Comparison of ENCODE assay signal across 16 cellular contexts in the genomic region with DNA sequence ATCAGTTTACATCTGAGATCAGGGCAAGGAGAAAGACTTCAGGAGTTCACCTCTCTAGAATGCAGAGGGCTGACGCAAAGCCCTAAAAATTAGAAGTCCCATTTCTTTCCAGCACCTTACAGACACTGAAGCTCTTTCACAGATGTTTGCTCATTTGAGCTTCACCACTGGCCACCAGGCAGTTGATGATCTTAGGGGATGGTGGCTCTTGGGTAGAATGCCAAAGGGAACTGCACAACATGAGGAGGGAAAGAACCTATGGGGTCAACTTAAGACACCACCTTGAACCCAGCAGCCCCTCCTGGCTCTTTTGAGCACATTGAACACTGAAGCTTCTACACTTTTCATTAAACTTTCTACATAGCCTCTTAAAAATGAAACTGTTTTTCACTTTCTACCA.
DNase-seq lines count a peak whose midpoint lies in the region; ATAC-seq and TF ChIP-seq lines count a peak whose summit lies in the region.
"Had no signal": no experiment of that assay in that cellular context is flagged by ENCODE, and none has a peak within 500 bp of the region (broad histone marks: within the 10 kb centered on the region; RNA-seq: fewer than 3 reads in every experiment).

No MANE protein-coding gene starts in this region.

- no peaks in the 10 kb centered on the region for H3K36me3 Mint-ChIP-seq in GM23338 (ENCODE audit: low read depth)
- H3K36me3 Mint-ChIP-seq in stimulated activated naive B cell treated with anti-CD40 and anti-IgM and Interleukin-4, amounts not matched to agents 10 μg/mL and 1 μg/mL and 100 μg/mL, for 72 hours, result no peaks in the 10 kb centered on the region
- H3K36me3 Mint-ChIP-seq: CD4-positive, CD25-positive, alpha-beta regulatory T cell; CD8-positive, alpha-beta T cell had no signal

- no peaks in the 10 kb centered on the region for H3K9me3 ChIP-seq in esophagus muscularis mucosa
- H3K9me3 ChIP-seq: BLaER1, Caco-2 had no signal

- no peak overlapping the region for H3K27ac Mint-ChIP-seq in GM23338
- no peak overlapping the region for H3K27ac Mint-ChIP-seq in stimulated activated naive B cell treated with anti-CD40 and anti-IgM and Interleukin-4, amounts not matched to agents 10 μg/mL and 1 μg/mL and 100 μg/mL, for 72 hours
- H3K27ac Mint-ChIP-seq: B cell; CD4-positive, CD25-positive, alpha-beta regulatory T cell; CD8-positive, alpha-beta T cell had no signal

- no peaks in the 10 kb centered on the region for H3K36me3 ChIP-seq in GM23338 (ENCODE audit: insufficient read depth)
- no peaks in the 10 kb centered on the region for H3K36me3 ChIP-seq in esophagus muscularis mucosa
- H3K36me3 ChIP-seq: BLaER1 had no signal

- H3K9me3 Mint-ChIP-seq in GM23338, result no peaks in the 10 kb centered on the region
- H3K9me3 Mint-ChIP-seq in stimulated activated naive B cell treated with anti-CD40 and anti-IgM and Interleukin-4, amounts not matched to agents 10 μg/mL and 1 μg/mL and 100 μg/mL, for 72 hours, result no peaks in the 10 kb centered on the region
- H3K9me3 Mint-ChIP-seq: CD8-positive, alpha-beta T cell; H9 had no signal

- H4K20me1 ChIP-seq in GM23338 (replicated peaks; ENCODE audit: insufficient read depth), result no peaks in the 10 kb centered on the region
- H4K20me1 ChIP-seq: BLaER1 had no signal

- H3K4me3 ChIP-seq in GM23338 (no peak overlapping the region), esophagus muscularis mucosa (no peak overlapping the region)
- H3K4me3 ChIP-seq: BLaER1 had no signal

- no peak for DNase-seq in GM23338 (ENCODE audit: low spot score)
- peak; percentile 1 for DNase-seq in OCI-M1 (lab: John Stamatoyannopoulos, UW)
- DNase-seq in esophagus muscularis mucosa (ENCODE audit: extremely low spot score), result peak; percentile 81
- DNase-seq in stimulated activated naive B cell treated with anti-CD40 and anti-IgM and Interleukin-4, amounts not matched to agents 10 μg/mL and 1 μg/mL and 100 μg/mL, for 72 hours, result no peak
- no peak for DNase-seq in foreskin keratinocyte
- DNase-seq: Caco-2; CD4-positive, CD25-positive, alpha-beta regulatory T cell; CD8-positive, alpha-beta T cell; DMS153; DND-41; H9 had no signal

- WGBS in esophagus muscularis mucosa, result 86% methylated on average over 1 of the region's 1 CpG

- H3K4me3 Mint-ChIP-seq in GM23338, result no peak overlapping the region
- no peak overlapping the region for H3K4me3 Mint-ChIP-seq in stimulated activated naive B cell treated with anti-CD40 and anti-IgM and Interleukin-4, amounts not matched to agents 10 μg/mL and 1 μg/mL and 100 μg/mL, for 72 hours
- H3K4me3 Mint-ChIP-seq: B cell; CD4-positive, CD25-positive, alpha-beta regulatory T cell; CD8-positive, alpha-beta T cell; H9 had no signal

- TF ChIP-seq EP300 in esophagus muscularis mucosa (IDR thresholded peaks at IDR 0.05), result no peak

- no peaks in the 10 kb centered on the region for H3K4me1 Mint-ChIP-seq in GM23338
- no peaks in the 10 kb centered on the region for H3K4me1 Mint-ChIP-seq in stimulated activated naive B cell treated with anti-CD40 and anti-IgM and Interleukin-4, amounts not matched to agents 10 μg/mL and 1 μg/mL and 100 μg/mL, for 72 hours
- H3K4me1 Mint-ChIP-seq: B cell; CD4-positive, CD25-positive, alpha-beta regulatory T cell had no signal

- TF ChIP-seq CTCF in GM23338 (conservative IDR thresholded peaks at IDR 0.05; ENCODE audit: low read depth in 2 of 2), result no peak
- no peak for TF ChIP-seq CTCF in esophagus muscularis mucosa (IDR thresholded peaks at IDR 0.05)
- TF ChIP-seq CTCF in foreskin keratinocyte (conservative IDR thresholded peaks at IDR 0.05), result no peak

- ATAC-seq in GM23338, result no peak
- no peak for ATAC-seq in stimulated activated naive B cell treated with anti-CD40 and anti-IgM and Interleukin-4, amounts not matched to agents 10 μg/mL and 1 μg/mL and 100 μg/mL, for 72 hours (replicated peaks)
- no peak for ATAC-seq in HG03280 (IDR thresholded peaks at IDR 0.05; ENCODE audit: unreplicated experiment)
- no peak for ATAC-seq in foreskin keratinocyte
- ATAC-seq: CD8-positive, alpha-beta T cell; HCT116 had no signal

- H3K4me2 ChIP-seq in GM23338, result no peak overlapping the region
- H3K4me2 ChIP-seq: BLaER1 had no signal

- H3K27ac ChIP-seq in GM23338 (ENCODE audit: low read depth), result no peak overlapping the region
- H3K27ac ChIP-seq in esophagus muscularis mucosa (replicated peaks in 1 of 4), result peak overlapping the region in 1 of 4 donors; percentile 54
- no peak overlapping the region for H3K27ac ChIP-seq in foreskin keratinocyte
- H3K27ac ChIP-seq: BLaER1, C4-2B had no signal

- H2AFZ ChIP-seq in GM23338, result peak overlapping the region; percentile 74; the same call in 1 of the 2 replicates

- no peaks in the 10 kb centered on the region for H3F3A ChIP-seq in GM23338 (replicated peaks; ENCODE audit: low read depth)

- no peaks in the 10 kb centered on the region for H3K27me3 ChIP-seq in GM23338 (ENCODE audit: insufficient read depth)
- no peaks in the 10 kb centered on the region for H3K27me3 ChIP-seq in esophagus muscularis mucosa
- H3K27me3 ChIP-seq in foreskin keratinocyte, result peaks cover 5% of the 10 kb centered on the region
- H3K27me3 ChIP-seq: BLaER1 had no signal

- no peaks in the 10 kb centered on the region for H3K27me3 Mint-ChIP-seq in GM23338 (ENCODE audit: insufficient read depth, low read depth, poor library complexity)
- no peaks in the 10 kb centered on the region for H3K27me3 Mint-ChIP-seq in stimulated activated naive B cell treated with anti-CD40 and anti-IgM and Interleukin-4, amounts not matched to agents 10 μg/mL and 1 μg/mL and 100 μg/mL, for 72 hours
- H3K27me3 Mint-ChIP-seq: B cell; CD4-positive, CD25-positive, alpha-beta regulatory T cell had no signal

- TF ChIP-seq POLR2A in esophagus muscularis mucosa (IDR thresholded peaks at IDR 0.05; ENCODE audit: low read depth), result no peak

- intact Hi-C loops in esophagus muscularis mucosa (cut with DNase I), result no loop called here

- H3K9me2 ChIP-seq in GM23338 (ENCODE audit: insufficient read depth), result peaks cover 4% of the 10 kb centered on the region; the same call in 1 of the 2 replicates

- H3K4me1 ChIP-seq in GM23338 (ENCODE audit: insufficient read depth) (no peaks in the 10 kb centered on the region), esophagus muscularis mucosa (peaks cover 19 to 46% (median 33%) of the 10 kb centered on the region in 4 donors), foreskin keratinocyte (no peaks in the 10 kb centered on the region)
- H3K4me1 ChIP-seq: BLaER1, Caco-2 had no signal

- H3K79me2 ChIP-seq in GM23338 (replicated peaks; ENCODE audit: insufficient read depth), result no peaks in the 10 kb centered on the region

TF ChIP-seq in GM23338, 12 proteins besides CTCF, POLR2A, EP300 and RAD21 (continues in another document):
- TF ChIP-seq, protein P1, sequence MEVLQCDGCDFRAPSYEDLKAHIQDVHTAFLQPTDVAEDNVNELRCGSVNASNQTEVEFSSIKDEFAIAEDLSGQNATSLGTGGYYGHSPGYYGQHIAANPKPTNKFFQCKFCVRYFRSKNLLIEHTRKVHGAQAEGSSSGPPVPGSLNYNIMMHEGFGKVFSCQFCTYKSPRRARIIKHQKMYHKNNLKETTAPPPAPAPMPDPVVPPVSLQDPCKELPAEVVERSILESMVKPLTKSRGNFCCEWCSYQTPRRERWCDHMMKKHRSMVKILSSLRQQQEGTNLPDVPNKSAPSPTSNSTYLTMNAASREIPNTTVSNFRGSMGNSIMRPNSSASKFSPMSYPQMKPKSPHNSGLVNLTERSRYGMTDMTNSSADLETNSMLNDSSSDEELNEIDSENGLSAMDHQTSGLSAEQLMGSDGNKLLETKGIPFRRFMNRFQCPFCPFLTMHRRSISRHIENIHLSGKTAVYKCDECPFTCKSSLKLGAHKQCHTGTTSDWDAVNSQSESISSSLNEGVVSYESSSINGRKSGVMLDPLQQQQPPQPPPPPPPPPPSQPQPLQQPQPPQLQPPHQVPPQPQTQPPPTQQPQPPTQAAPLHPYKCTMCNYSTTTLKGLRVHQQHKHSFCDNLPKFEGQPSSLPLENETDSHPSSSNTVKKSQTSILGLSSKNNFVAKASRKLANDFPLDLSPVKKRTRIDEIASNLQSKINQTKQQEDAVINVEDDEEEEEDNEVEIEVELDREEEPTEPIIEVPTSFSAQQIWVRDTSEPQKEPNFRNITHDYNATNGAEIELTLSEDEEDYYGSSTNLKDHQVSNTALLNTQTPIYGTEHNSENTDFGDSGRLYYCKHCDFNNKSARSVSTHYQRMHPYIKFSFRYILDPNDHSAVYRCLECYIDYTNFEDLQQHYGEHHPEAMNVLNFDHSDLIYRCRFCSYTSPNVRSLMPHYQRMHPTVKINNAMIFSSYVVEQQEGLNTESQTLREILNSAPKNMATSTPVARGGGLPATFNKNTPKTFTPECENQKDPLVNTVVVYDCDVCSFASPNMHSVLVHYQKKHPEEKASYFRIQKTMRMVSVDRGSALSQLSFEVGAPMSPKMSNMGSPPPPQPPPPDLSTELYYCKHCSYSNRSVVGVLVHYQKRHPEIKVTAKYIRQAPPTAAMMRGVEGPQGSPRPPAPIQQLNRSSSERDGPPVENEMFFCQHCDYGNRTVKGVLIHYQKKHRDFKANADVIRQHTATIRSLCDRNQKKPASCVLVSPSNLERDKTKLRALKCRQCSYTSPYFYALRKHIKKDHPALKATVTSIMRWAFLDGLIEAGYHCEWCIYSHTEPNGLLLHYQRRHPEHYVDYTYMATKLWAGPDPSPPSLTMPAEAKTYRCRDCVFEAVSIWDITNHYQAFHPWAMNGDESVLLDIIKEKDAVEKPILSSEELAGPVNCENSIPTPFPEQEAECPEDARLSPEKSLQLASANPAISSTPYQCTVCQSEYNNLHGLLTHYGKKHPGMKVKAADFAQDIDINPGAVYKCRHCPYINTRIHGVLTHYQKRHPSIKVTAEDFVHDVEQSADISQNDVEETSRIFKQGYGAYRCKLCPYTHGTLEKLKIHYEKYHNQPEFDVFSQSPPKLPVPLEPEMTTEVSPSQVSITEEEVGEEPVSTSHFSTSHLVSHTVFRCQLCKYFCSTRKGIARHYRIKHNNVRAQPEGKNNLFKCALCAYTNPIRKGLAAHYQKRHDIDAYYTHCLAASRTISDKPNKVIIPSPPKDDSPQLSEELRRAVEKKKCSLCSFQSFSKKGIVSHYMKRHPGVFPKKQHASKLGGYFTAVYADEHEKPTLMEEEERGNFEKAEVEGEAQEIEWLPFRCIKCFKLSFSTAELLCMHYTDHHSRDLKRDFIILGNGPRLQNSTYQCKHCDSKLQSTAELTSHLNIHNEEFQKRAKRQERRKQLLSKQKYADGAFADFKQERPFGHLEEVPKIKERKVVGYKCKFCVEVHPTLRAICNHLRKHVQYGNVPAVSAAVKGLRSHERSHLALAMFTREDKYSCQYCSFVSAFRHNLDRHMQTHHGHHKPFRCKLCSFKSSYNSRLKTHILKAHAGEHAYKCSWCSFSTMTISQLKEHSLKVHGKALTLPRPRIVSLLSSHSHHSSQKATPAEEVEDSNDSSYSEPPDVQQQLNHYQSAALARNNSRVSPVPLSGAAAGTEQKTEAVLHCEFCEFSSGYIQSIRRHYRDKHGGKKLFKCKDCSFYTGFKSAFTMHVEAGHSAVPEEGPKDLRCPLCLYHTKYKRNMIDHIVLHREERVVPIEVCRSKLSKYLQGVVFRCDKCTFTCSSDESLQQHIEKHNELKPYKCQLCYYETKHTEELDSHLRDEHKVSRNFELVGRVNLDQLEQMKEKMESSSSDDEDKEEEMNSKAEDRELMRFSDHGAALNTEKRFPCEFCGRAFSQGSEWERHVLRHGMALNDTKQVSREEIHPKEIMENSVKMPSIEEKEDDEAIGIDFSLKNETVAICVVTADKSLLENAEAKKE (CRISPR knock-in tag; IDR thresholded peaks at IDR 0.05), result no peak
- no peak for TF ChIP-seq STAT1 (IDR thresholded peaks at IDR 0.05; ENCODE audit: unreplicated experiment)

Comparison
In these comparisons a context has a peak if more than half of its experiments do, and no peak if none do; other contexts are left out.
1. DNase-seq: peak in OCI-M1 (single experiment) and esophagus muscularis mucosa (single experiment); none in GM23338 (single experiment), stimulated activated naive B cell treated with anti-CD40 and anti-IgM and Interleukin-4, amounts not matched to agents 10 μg/mL and 1 μg/mL and 100 μg/mL, for 72 hours (single experiment) and foreskin keratinocyte (0 of 2).